In the genomic region with DNA sequence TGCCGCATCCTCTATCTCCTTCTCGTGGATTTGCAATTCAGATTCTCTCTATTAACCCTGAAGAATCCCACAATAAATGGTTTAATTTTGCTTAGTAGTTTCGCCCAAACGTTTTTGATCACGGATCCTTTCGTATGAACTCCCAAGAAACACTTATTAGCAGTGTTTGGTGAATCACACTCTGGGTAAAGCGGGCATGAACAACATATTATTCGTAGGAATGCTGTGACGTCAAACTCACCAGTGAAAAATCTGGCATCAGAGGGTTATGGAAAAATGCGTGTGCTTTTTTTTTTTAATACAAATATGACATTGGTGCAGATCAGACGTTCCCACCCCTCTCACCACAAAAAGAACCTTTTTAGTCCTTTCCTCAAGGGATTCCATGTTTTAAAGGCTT, we compare ENCODE assay signal across 15 cellular contexts.
"Had no signal": no experiment of that assay in that cellular context is flagged by ENCODE, and none has a peak within 500 bp of the region (broad histone marks: within the 10 kb centered on the region; RNA-seq: fewer than 3 reads in every experiment).

No MANE protein-coding gene starts in this region.

- H3K4me1 ChIP-seq: prostate gland had no signal

- H3K36me3 ChIP-seq: left lung, prostate gland, right atrium auricular region, stomach had no signal

- DNase-seq: activated CD4-positive, alpha-beta T cell treated with anti-CD3 and anti-CD28 coated beads, Interleukin-2, amount 50 U/mL, for 48 hours; activated gamma-delta T cell treated with Interleukin-2 at 50 U/mL for 16 hours; amniotic stem cell; body of pancreas; caudate nucleus; head of caudate nucleus; left lung; naive B cell; small intestine; stimulated activated CD4-positive, alpha-beta T cell treated with anti-CD3 and anti-CD28 coated beads, Interleukin-15, amount 100 ng/mL, for 24 hours; stimulated activated CD4-positive, alpha-beta T cell treated with anti-CD3 and anti-CD28 coated beads, Interleukin-2, amount 100 ng/mL, for 48 hours; stomach had no signal

- H3K27me3 ChIP-seq: body of pancreas, right atrium auricular region had no signal

- H3K27ac ChIP-seq: body of pancreas, left lung, prostate gland, right atrium auricular region, stomach had no signal

- H3K9me3 ChIP-seq: body of pancreas, left lung, prostate gland, right atrium auricular region, stomach had no signal

- FAIRE-seq: frontal cortex, small intestine had no signal

- H3K4me3 ChIP-seq: body of pancreas, left lung, prostate gland, right atrium auricular region, stomach had no signal
